ENCODE assay signal across 1 cellular context in the genomic region with DNA sequence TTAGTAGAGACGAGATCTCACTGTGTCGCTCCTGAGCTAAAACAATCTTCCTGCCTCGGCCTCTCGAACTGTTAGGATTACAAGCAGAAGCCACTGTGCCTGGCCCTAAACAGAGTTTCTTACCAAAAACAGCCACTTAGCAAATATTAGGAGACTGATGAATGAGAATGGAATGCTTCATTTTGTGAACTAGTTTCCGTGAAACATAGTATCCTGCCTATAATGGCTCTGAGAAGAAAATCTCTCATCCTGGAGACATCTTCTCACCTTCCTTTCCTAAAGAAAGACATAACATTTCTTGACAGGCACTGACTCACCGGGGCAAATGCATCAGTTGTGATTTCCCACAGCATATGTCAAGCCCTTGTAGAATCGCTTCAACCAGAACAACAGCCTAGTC.
TF ChIP-seq lines count a peak whose summit lies in the region.

No MANE protein-coding gene starts in this region.

TF ChIP-seq in IMR-90, 13 proteins besides CTCF, POLR2A, EP300 and RAD21:
- TF ChIP-seq MAFK (IDR thresholded peaks at IDR 0.05; ENCODE audit: low read depth, low read length) (peak; percentile 27; the same call in 1 of the 2 replicates), CEBPB (IDR thresholded peaks at IDR 0.05; ENCODE audit: low read depth, low read length) (no peak)
TF ChIP-seq in IMR-90: peak in this region for 1.
